1 cellular context compared by ENCODE assay signal in genomic region chr12:12871587-12872138, GRCh38.
TF ChIP-seq lines count a peak whose summit lies in the region.

No MANE protein-coding gene starts in this region.

TF ChIP-seq in HepG2, 621 proteins besides CTCF, POLR2A, EP300 and RAD21:
- no peak for TF ChIP-seq ZC3H4 (CRISPR knock-in tag; IDR thresholded peaks at IDR 0.05; ENCODE audit: borderline replicate concordance)
- TF ChIP-seq, protein P1, sequence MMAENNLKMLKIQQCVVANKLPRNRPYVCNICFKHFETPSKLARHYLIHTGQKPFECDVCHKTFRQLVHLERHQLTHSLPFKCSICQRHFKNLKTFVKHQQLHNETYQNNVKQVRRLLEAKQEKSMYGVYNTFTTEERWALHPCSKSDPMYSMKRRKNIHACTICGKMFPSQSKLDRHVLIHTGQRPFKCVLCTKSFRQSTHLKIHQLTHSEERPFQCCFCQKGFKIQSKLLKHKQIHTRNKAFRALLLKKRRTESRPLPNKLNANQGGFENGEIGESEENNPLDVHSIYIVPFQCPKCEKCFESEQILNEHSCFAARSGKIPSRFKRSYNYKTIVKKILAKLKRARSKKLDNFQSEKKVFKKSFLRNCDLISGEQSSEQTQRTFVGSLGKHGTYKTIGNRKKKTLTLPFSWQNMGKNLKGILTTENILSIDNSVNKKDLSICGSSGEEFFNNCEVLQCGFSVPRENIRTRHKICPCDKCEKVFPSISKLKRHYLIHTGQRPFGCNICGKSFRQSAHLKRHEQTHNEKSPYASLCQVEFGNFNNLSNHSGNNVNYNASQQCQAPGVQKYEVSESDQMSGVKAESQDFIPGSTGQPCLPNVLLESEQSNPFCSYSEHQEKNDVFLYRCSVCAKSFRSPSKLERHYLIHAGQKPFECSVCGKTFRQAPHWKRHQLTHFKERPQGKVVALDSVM (CRISPR knock-in tag; IDR thresholded peaks at IDR 0.05), result peak; percentile 51; the same call in 1 of the 2 replicates
